17 cellular contexts compared by ENCODE assay signal in genomic region chr13:20740021-20740420, GRCh38.
"Had no signal": no experiment of that assay in that cellular context is flagged by ENCODE, and none has a peak within 500 bp of the region (broad histone marks: within the 10 kb centered on the region; RNA-seq: fewer than 3 reads in every experiment).

No MANE protein-coding gene starts in this region.

- H3K27me3 ChIP-seq: dorsolateral prefrontal cortex, esophagus muscularis mucosa, foreskin keratinocyte, gastroesophageal sphincter, heart left ventricle, hepatocyte, left lung had no signal

- H3K4me1 Mint-ChIP-seq: mesothelial cell of epicardium had no signal

- H3K27ac Mint-ChIP-seq: mesothelial cell of epicardium had no signal

- DNase-seq: dermis blood vessel endothelial cell; dorsolateral prefrontal cortex; effector CD4-positive, alpha-beta T cell; effector memory CD4-positive, alpha-beta T cell; foreskin keratinocyte; heart left ventricle; left cardiac atrium; left lung; left ventricle myocardium superior; lower lobe of right lung; mesendoderm; mucosa of descending colon had no signal

- H3K27ac ChIP-seq: coronary artery, dorsolateral prefrontal cortex, esophagus muscularis mucosa, foreskin keratinocyte, gastroesophageal sphincter, heart left ventricle, hepatocyte, left lung, lower lobe of right lung had no signal

- H3K4me3 Mint-ChIP-seq: mesothelial cell of epicardium had no signal

- ATAC-seq: foreskin keratinocyte, gastroesophageal sphincter, left cardiac atrium, left lung, left ventricle myocardium superior, lower lobe of right lung, mucosa of descending colon had no signal

- H3K4me2 ChIP-seq: hepatocyte had no signal

- H3K4me1 ChIP-seq: esophagus muscularis mucosa, foreskin keratinocyte, gastroesophageal sphincter, heart left ventricle, left lung, lower lobe of right lung had no signal

- H3K9me3 ChIP-seq: esophagus muscularis mucosa, gastroesophageal sphincter, lower lobe of right lung, mucosa of descending colon had no signal

- H3K4me3 ChIP-seq: coronary artery, dorsolateral prefrontal cortex, esophagus muscularis mucosa, gastroesophageal sphincter, heart left ventricle, hepatocyte, left lung, lower lobe of right lung, mucosa of descending colon had no signal

- H2AFZ ChIP-seq: hepatocyte had no signal
